Comparison of ENCODE assay signal across 1 cellular context in genomic region chr19:49637865-49638350, GRCh38.
TF ChIP-seq lines count a peak whose summit lies in the region.

No MANE protein-coding gene starts in this region.

TF ChIP-seq in HEK293, 187 proteins besides CTCF, POLR2A, EP300 and RAD21 (continued from another document and continues in another):
- peak; percentile 66 for TF ChIP-seq PATZ1 (tag by site-specific recombination; IDR thresholded peaks at IDR 0.05)
- no peak for TF ChIP-seq ZNF548 (tag by site-specific recombination; IDR thresholded peaks at IDR 0.05)
- TF ChIP-seq ZNF37A (tag by site-specific recombination; IDR thresholded peaks at IDR 0.05): no peak
- peak; percentile 73 for TF ChIP-seq SP2 (tag by site-specific recombination; IDR thresholded peaks at IDR 0.05)
- no peak for TF ChIP-seq ZBTB44 (tag by site-specific recombination; IDR thresholded peaks at IDR 0.05)
- TF ChIP-seq ZNF311 (tag by site-specific recombination; IDR thresholded peaks at IDR 0.05; ENCODE audit: borderline replicate concordance): no peak
- TF ChIP-seq ZNF26 (tag by site-specific recombination; IDR thresholded peaks at IDR 0.05): no peak
- TF ChIP-seq EGR2 (tag by site-specific recombination; IDR thresholded peaks at IDR 0.05; ENCODE audit: low read depth): peak; percentile 90
- peak; percentile 63; the same call in 1 of the 2 replicates for TF ChIP-seq ZBTB6 (tag by site-specific recombination; IDR thresholded peaks at IDR 0.05)
- no peak for TF ChIP-seq ZSCAN23 (tag by site-specific recombination; IDR thresholded peaks at IDR 0.05)
- peak; percentile 72 for TF ChIP-seq KLF10 (tag by site-specific recombination; IDR thresholded peaks at IDR 0.05)
- TF ChIP-seq ZNF580 (tag by site-specific recombination; IDR thresholded peaks at IDR 0.05): 0 out of 2 replicates have a peak, but pooled peaks have one; percentile 16
- TF ChIP-seq ZNF280C (tag by site-specific recombination; IDR thresholded peaks at IDR 0.05): no peak
- no peak for TF ChIP-seq HOXA7 (CRISPR knock-in tag; IDR thresholded peaks at IDR 0.05; ENCODE audit: borderline replicate concordance)
- TF ChIP-seq PRDM1 (tag by site-specific recombination; IDR thresholded peaks at IDR 0.05): no peak
- 0 out of 2 replicates have a peak, but pooled peaks have one; percentile 6 for TF ChIP-seq ZBTB20 (tag by site-specific recombination; IDR thresholded peaks at IDR 0.05)
- 0 out of 2 replicates have a peak, but pooled peaks have one; percentile 42 for TF ChIP-seq ZNF501 (tag by site-specific recombination; IDR thresholded peaks at IDR 0.05)
- peak; percentile 94 for TF ChIP-seq ZNF513 (tag by site-specific recombination; IDR thresholded peaks at IDR 0.05)
- TF ChIP-seq SP7 (tag by site-specific recombination; IDR thresholded peaks at IDR 0.05): 0 out of 2 replicates have a peak, but pooled peaks have one; percentile 41
- TF ChIP-seq HIC1 (tag by site-specific recombination; IDR thresholded peaks at IDR 0.05): 0 out of 2 replicates have a peak, but pooled peaks have one; percentile 12
- TF ChIP-seq ZNF707 (tag by site-specific recombination; IDR thresholded peaks at IDR 0.05): no peak
- no peak for TF ChIP-seq SETDB1 (IDR thresholded peaks at IDR 0.05; ENCODE audit: insufficient read length, low read length)
- TF ChIP-seq KLF1 (tag by site-specific recombination; IDR thresholded peaks at IDR 0.05): peak; percentile 86
- peak; percentile 74 for TF ChIP-seq SP3 (tag by site-specific recombination; IDR thresholded peaks at IDR 0.05)
- no peak for TF ChIP-seq ZNF621 (tag by site-specific recombination; IDR thresholded peaks at IDR 0.05)
- TF ChIP-seq KLF7 (tag by site-specific recombination; IDR thresholded peaks at IDR 0.05; ENCODE audit: borderline replicate concordance): 0 out of 2 replicates have a peak, but pooled peaks have one; percentile 15
- TF ChIP-seq ZNF366 (tag by site-specific recombination; conservative IDR thresholded peaks at IDR 0.05): peak; percentile 66
- TF ChIP-seq ZNF423 (tag by site-specific recombination; IDR thresholded peaks at IDR 0.05): peak; percentile 79
- TF ChIP-seq ZFHX2 (tag by site-specific recombination; conservative IDR thresholded peaks at IDR 0.05): peak; percentile 84
- TF ChIP-seq ZNF768 (tag by site-specific recombination; IDR thresholded peaks at IDR 0.05): peak; percentile 93; the same call in 1 of the 2 replicates
- TF ChIP-seq ZNF624 (tag by site-specific recombination; IDR thresholded peaks at IDR 0.05): no peak
- no peak for TF ChIP-seq ZNF394 (tag by site-specific recombination; IDR thresholded peaks at IDR 0.05; ENCODE audit: borderline replicate concordance)
- TF ChIP-seq ZNF10 (tag by site-specific recombination; IDR thresholded peaks at IDR 0.05): peak; percentile 99
- no peak for TF ChIP-seq ZNF121 (tag by site-specific recombination; IDR thresholded peaks at IDR 0.05)
- TF ChIP-seq ZNF335 (tag by site-specific recombination; conservative IDR thresholded peaks at IDR 0.05): peak; percentile 92
- no peak for TF ChIP-seq ZNF223 (tag by site-specific recombination; IDR thresholded peaks at IDR 0.05)
- TF ChIP-seq KLF17 (tag by site-specific recombination; IDR thresholded peaks at IDR 0.05): 0 out of 2 replicates have a peak, but pooled peaks have one; percentile 34
- TF ChIP-seq ZNF221 (tag by site-specific recombination; IDR thresholded peaks at IDR 0.05; ENCODE audit: borderline replicate concordance): no peak
- no peak for TF ChIP-seq ZNF692 (tag by site-specific recombination; IDR thresholded peaks at IDR 0.05)
- TF ChIP-seq ZNF362 (tag by site-specific recombination; IDR thresholded peaks at IDR 0.05): no peak
- TF ChIP-seq GLIS2 (tag by site-specific recombination; IDR thresholded peaks at IDR 0.05): peak; percentile 71
- no peak for TF ChIP-seq ZNF660 (tag by site-specific recombination; IDR thresholded peaks at IDR 0.05)
- no peak for TF ChIP-seq ZNF114 (tag by site-specific recombination; IDR thresholded peaks at IDR 0.05)
- peak; percentile 75; the same call in 1 of the 2 replicates for TF ChIP-seq IKZF3 (tag by site-specific recombination; IDR thresholded peaks at IDR 0.05)
- TF ChIP-seq ZNF146 (tag by site-specific recombination; IDR thresholded peaks at IDR 0.05): no peak
- TF ChIP-seq GLIS1 (tag by site-specific recombination; IDR thresholded peaks at IDR 0.05): peak; percentile 65
